In the genomic region with DNA sequence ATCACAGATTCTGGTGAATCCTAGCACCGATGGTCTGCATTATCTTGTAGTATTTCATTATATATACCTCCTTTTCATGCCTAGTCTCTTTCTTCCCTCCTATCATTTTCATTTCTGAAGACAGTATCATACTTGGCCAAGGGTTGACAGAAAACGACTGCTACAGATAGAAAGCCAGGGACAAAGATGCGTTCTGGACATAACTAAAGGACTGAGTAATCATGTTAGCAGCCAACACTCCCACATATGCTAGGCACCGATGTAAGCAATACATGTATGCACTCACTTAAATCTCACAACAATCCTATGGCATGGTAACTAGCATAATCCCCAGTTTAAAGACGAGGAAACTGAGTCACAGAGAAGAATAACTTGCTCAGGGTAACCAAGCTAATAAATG, we compare ENCODE assay signal across 31 cellular contexts. TPM values are rescaled to one million over a fixed set of nuclear protein-coding genes. Genes with fewer than 3 reads are reported as not detected.
"Had no signal": no experiment of that assay in that cellular context is flagged by ENCODE, and none has a peak within 500 bp of the region (broad histone marks: within the 10 kb centered on the region; RNA-seq: fewer than 3 reads in every experiment).

No MANE protein-coding gene starts in this region.

- H3K4me1 Mint-ChIP-seq: neural crest cell; stimulated activated memory B cell treated with anti-CD40 and anti-IgM and Interleukin-4, amounts not matched to agents 10 μg/mL and 1 μg/mL and 100 μg/mL, for 72 hours had no signal

- DNase-seq: dorsolateral prefrontal cortex; effector CD4-positive, alpha-beta T cell; foreskin melanocyte; glutamatergic neuron; heart right ventricle; hippocampal formation; islet precursor cell; kidney glomerular epithelial cell; left colon; left ventricle myocardium superior; lower lobe of right lung; naive thymus-derived CD8-positive, alpha-beta T cell; right lobe of liver; stimulated activated CD4-positive, alpha-beta T cell treated with anti-CD3 and anti-CD28 coated beads, Interleukin-2, amount 100 ng/mL, for 24 hours; stimulated activated CD4-positive, alpha-beta T cell treated with anti-CD3 and anti-CD28 coated beads, Interleukin-4, amount 100 ng/mL, for 4 hours; stimulated activated naive CD8-positive, alpha-beta T cell treated with anti-CD3 and anti-CD28 coated beads, Interleukin-15, Interleukin-2, amounts not matched to agents 100 U/mL and 50 U/mL, for 24 hours; substantia nigra; testis had no signal

- H3K4me3 Mint-ChIP-seq: naive thymus-derived CD8-positive, alpha-beta T cell; neural crest cell; stimulated activated memory B cell treated with anti-CD40 and anti-IgM and Interleukin-4, amounts not matched to agents 10 μg/mL and 1 μg/mL and 100 μg/mL, for 72 hours; type B pancreatic cell had no signal

- H3K9me3 ChIP-seq: heart right ventricle, lower lobe of right lung, neutrophil, right lobe of liver, testis, tibial artery had no signal

- H3K36me3 ChIP-seq: heart right ventricle, lower lobe of right lung, neutrophil, right lobe of liver, tibial artery had no signal

- H3K27me3 Mint-ChIP-seq: naive thymus-derived CD8-positive, alpha-beta T cell; stimulated activated memory B cell treated with anti-CD40 and anti-IgM and Interleukin-4, amounts not matched to agents 10 μg/mL and 1 μg/mL and 100 μg/mL, for 72 hours; type B pancreatic cell had no signal

- H3K36me3 Mint-ChIP-seq: naive thymus-derived CD8-positive, alpha-beta T cell; stimulated activated memory B cell treated with anti-CD40 and anti-IgM and Interleukin-4, amounts not matched to agents 10 μg/mL and 1 μg/mL and 100 μg/mL, for 72 hours; type B pancreatic cell had no signal

- H2AFZ ChIP-seq: parathyroid adenoma had no signal

- H3K27me3 ChIP-seq: dorsolateral prefrontal cortex, neutrophil, right lobe of liver, testis, tibial artery had no signal

- H3K4me1 ChIP-seq: heart right ventricle, lower lobe of right lung, parathyroid adenoma, testis, tibial artery had no signal

- ATAC-seq: heart right ventricle; left colon; left ventricle myocardium superior; lower lobe of right lung; naive thymus-derived CD8-positive, alpha-beta T cell; right lobe of liver; stimulated activated memory B cell treated with anti-CD40 and anti-IgM and Interleukin-4, amounts not matched to agents 10 μg/mL and 1 μg/mL and 100 μg/mL, for 72 hours; stimulated activated naive CD8-positive, alpha-beta T cell treated with anti-CD3 and anti-CD28 coated beads, Interleukin-15, Interleukin-2, amounts not matched to agents 100 U/mL and 50 U/mL, for 24 hours had no signal

- H3K27ac ChIP-seq: dorsolateral prefrontal cortex, heart right ventricle, lower lobe of right lung, neutrophil, parathyroid adenoma, right lobe of liver, testis, tibial artery had no signal

- H3K4me3 ChIP-seq: dorsolateral prefrontal cortex, heart right ventricle, lower lobe of right lung, right lobe of liver, testis, tibial artery had no signal

- H3K9me3 Mint-ChIP-seq: naive thymus-derived CD8-positive, alpha-beta T cell; stimulated activated memory B cell treated with anti-CD40 and anti-IgM and Interleukin-4, amounts not matched to agents 10 μg/mL and 1 μg/mL and 100 μg/mL, for 72 hours had no signal

- H3K79me2 ChIP-seq: parathyroid adenoma had no signal

- H3K9ac ChIP-seq: parathyroid adenoma had no signal

- H3K27ac Mint-ChIP-seq: progenitor cell of endocrine pancreas; stimulated activated memory B cell treated with anti-CD40 and anti-IgM and Interleukin-4, amounts not matched to agents 10 μg/mL and 1 μg/mL and 100 μg/mL, for 72 hours; type B pancreatic cell had no signal

RNA-seq across cellular contexts. Expression of gene RDM1, which starts 22.9 kb away (rescaled TPM):
- total RNA-seq: left ventricle myocardium superior, lower lobe of right lung, mesenteric fat pad, myocyte, right lobe of liver had no signal
- polyA plus RNA-seq: heart right ventricle had no signal

RNA-seq across cellular contexts. Expression of gene CCL5, which starts 27.5 kb away (rescaled TPM):
- total RNA-seq: neural crest cell, progenitor cell of endocrine pancreas had no signal

RNA-seq across cellular contexts. Expression of gene LYZL6, which starts 35.8 kb away (rescaled TPM):
- total RNA-seq: cerebellum; dorsolateral prefrontal cortex; heart right ventricle; left colon; left ventricle myocardium superior; lower lobe of right lung; mesenteric fat pad; myocyte; naive thymus-derived CD8-positive, alpha-beta T cell; neural crest cell; osteoblast; progenitor cell of endocrine pancreas; right lobe of liver; urinary bladder had no signal
- polyA plus RNA-seq: esophagus; heart right ventricle; naive thymus-derived CD8-positive, alpha-beta T cell; urinary bladder had no signal

RNA-seq across cellular contexts. Expression of gene HEATR9, which starts 39.0 kb away (rescaled TPM):
- total RNA-seq: cerebellum, heart right ventricle, left colon, left ventricle myocardium superior, mesenteric fat pad, myocyte, neural crest cell, osteoblast, progenitor cell of endocrine pancreas, right lobe of liver, urinary bladder had no signal
- polyA plus RNA-seq: heart right ventricle, urinary bladder had no signal
